Comparison of ENCODE assay signal across 12 cellular contexts in the genomic region with DNA sequence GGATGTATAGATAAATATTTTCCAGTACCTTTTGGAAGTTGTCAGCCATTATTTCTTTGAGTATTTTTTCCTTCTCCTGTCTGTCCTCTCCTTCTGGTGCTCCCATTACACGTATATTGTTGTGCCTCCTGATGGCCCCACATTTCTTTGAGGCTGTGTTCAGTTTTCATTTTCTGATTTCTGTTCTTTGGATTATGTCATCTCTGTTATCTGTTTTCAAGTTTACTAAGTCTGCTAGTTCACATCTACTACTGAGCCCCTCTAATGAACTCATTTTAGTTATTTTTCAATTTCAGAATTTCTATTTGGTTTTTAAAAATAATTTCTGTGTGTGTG.
A peak's percentile ranks its signal among the peaks of the same experiment; 100 is the strongest.
DNase-seq lines count a peak whose midpoint lies in the region; ATAC-seq and TF ChIP-seq lines count a peak whose summit lies in the region.
"Had no signal": no experiment of that assay in that cellular context is flagged by ENCODE, and none has a peak within 500 bp of the region (broad histone marks: within the 10 kb centered on the region; RNA-seq: fewer than 3 reads in every experiment).

No MANE protein-coding gene starts in this region.

- no peak overlapping the region for H3K4me3 ChIP-seq in coronary artery

- DNase-seq in activated naive CD4-positive, alpha-beta T cell treated with anti-CD3 and anti-CD28 coated beads, Interleukin-2, amount 10 ng/mL, durations not matched to agents 7 days and 5 days, result no peak
- DNase-seq in activated naive CD4-positive, alpha-beta T cell (lab: John Stamatoyannopoulos, UW), result no peak
- DNase-seq in NCI-H146 (lab: John Stamatoyannopoulos, UW) (no peak), coronary artery (ENCODE audit: low spot score) (no peak)
- DNase-seq in activated CD8-positive, alpha-beta memory T cell treated with anti-CD3 and anti-CD28 coated beads for 24 hours, result no peak
- DNase-seq: NCI-H510A, occipital lobe, T-helper 9 cell had no signal

- TF ChIP-seq CTCF in coronary artery (IDR thresholded peaks at IDR 0.05), result no peak

- no peaks in the 10 kb centered on the region for H3K9me3 Mint-ChIP-seq in activated naive CD4-positive, alpha-beta T cell treated with anti-CD3 and anti-CD28 coated beads, Interleukin-2, amount 10 ng/mL, durations not matched to agents 7 days and 5 days
- H3K9me3 Mint-ChIP-seq in stimulated activated memory B cell treated with anti-CD40 and anti-IgM and Interleukin-4, amounts not matched to agents 10 μg/mL and 1 μg/mL and 100 μg/mL, for 72 hours, result peaks cover 3% of the 10 kb centered on the region

- ATAC-seq in GM21717 (IDR thresholded peaks at IDR 0.05; ENCODE audit: unreplicated experiment) (peak; percentile 76), HG03196 (IDR thresholded peaks at IDR 0.05; ENCODE audit: unreplicated experiment) (peak; percentile 58)
- ATAC-seq in stimulated activated memory B cell treated with anti-CD40 and anti-IgM and Interleukin-4, amounts not matched to agents 10 μg/mL and 1 μg/mL and 100 μg/mL, for 72 hours, result no peak

- peak overlapping the region; percentile 69 for H3K27ac Mint-ChIP-seq in activated naive CD4-positive, alpha-beta T cell treated with anti-CD3 and anti-CD28 coated beads, Interleukin-2, amount 10 ng/mL, durations not matched to agents 7 days and 5 days
- H3K27ac Mint-ChIP-seq in stimulated activated memory B cell treated with anti-CD40 and anti-IgM and Interleukin-4, amounts not matched to agents 10 μg/mL and 1 μg/mL and 100 μg/mL, for 72 hours, result peak overlapping the region; percentile 37
- H3K27ac Mint-ChIP-seq: B cell had no signal

- H3K36me3 Mint-ChIP-seq in activated naive CD4-positive, alpha-beta T cell treated with anti-CD3 and anti-CD28 coated beads, Interleukin-2, amount 10 ng/mL, durations not matched to agents 7 days and 5 days, result peaks cover 30% of the 10 kb centered on the region
- peaks cover 34% of the 10 kb centered on the region for H3K36me3 Mint-ChIP-seq in stimulated activated memory B cell treated with anti-CD40 and anti-IgM and Interleukin-4, amounts not matched to agents 10 μg/mL and 1 μg/mL and 100 μg/mL, for 72 hours

- H3K4me1 Mint-ChIP-seq in activated naive CD4-positive, alpha-beta T cell treated with anti-CD3 and anti-CD28 coated beads, Interleukin-2, amount 10 ng/mL, durations not matched to agents 7 days and 5 days, result peaks cover 34% of the 10 kb centered on the region
- peaks cover 78% of the 10 kb centered on the region for H3K4me1 Mint-ChIP-seq in stimulated activated memory B cell treated with anti-CD40 and anti-IgM and Interleukin-4, amounts not matched to agents 10 μg/mL and 1 μg/mL and 100 μg/mL, for 72 hours

- no peaks in the 10 kb centered on the region for H3K27me3 Mint-ChIP-seq in activated naive CD4-positive, alpha-beta T cell treated with anti-CD3 and anti-CD28 coated beads, Interleukin-2, amount 10 ng/mL, durations not matched to agents 7 days and 5 days
- H3K27me3 Mint-ChIP-seq in stimulated activated memory B cell treated with anti-CD40 and anti-IgM and Interleukin-4, amounts not matched to agents 10 μg/mL and 1 μg/mL and 100 μg/mL, for 72 hours, result no peaks in the 10 kb centered on the region
- H3K27me3 Mint-ChIP-seq: B cell had no signal

- no peak overlapping the region for H3K4me3 Mint-ChIP-seq in activated naive CD4-positive, alpha-beta T cell treated with anti-CD3 and anti-CD28 coated beads, Interleukin-2, amount 10 ng/mL, durations not matched to agents 7 days and 5 days
- H3K4me3 Mint-ChIP-seq in stimulated activated memory B cell treated with anti-CD40 and anti-IgM and Interleukin-4, amounts not matched to agents 10 μg/mL and 1 μg/mL and 100 μg/mL, for 72 hours, result no peak overlapping the region
- H3K4me3 Mint-ChIP-seq: B cell had no signal

- no peak overlapping the region for H3K27ac ChIP-seq in coronary artery

- CTCF ChIA-PET in activated naive CD4-positive, alpha-beta T cell treated with anti-CD3 and anti-CD28 coated beads, Interleukin-2, amount 10 ng/mL, durations not matched to agents 7 days and 5 days (lab: Charles Lee), result no interaction called here
